Comparison of ENCODE assay signal across 11 cellular contexts in the genomic region with DNA sequence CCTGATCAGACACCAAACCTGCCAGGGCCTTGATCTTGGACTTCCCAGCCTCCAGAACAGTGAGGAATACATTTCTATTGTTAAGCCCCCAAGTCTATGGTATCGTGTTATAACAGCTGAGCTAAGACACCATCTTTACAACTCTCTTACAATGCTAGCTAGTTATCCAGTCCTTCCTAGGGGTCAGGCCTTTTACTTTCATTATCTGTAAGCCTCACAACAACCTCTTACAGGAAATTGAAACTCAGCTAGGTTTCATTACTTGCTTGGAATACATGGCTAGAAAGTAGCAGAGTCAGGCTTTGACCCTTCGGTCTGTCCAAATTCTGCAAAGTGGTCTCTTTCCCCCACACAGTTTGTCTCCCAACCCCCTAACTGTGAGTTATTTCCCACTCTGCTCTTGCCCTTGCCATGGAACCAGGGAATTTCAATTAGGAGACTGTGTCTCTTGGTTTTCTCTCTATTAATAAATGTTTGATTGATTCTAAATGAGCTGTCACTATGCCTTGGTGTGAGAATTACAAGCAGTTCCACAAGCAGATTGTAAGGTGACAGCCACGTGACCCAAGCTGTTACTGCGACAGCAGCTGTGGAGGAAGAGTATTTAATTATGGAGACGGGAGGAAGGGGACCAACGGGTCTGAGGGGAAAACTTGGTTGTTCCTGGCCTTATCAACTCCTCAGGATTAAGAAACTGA. TPM values are rescaled to one million over a fixed set of nuclear protein-coding genes. Genes with fewer than 3 reads are reported as not detected.
DNase-seq lines count a peak whose midpoint lies in the region; ATAC-seq, FAIRE-seq and TF ChIP-seq lines count a peak whose summit lies in the region.
"Had no signal": no experiment of that assay in that cellular context is flagged by ENCODE, and none has a peak within 500 bp of the region (broad histone marks: within the 10 kb centered on the region; RNA-seq: fewer than 3 reads in every experiment).

No MANE protein-coding gene starts in this region.

- no peak for TF ChIP-seq EP300 in suprapubic skin (IDR thresholded peaks at IDR 0.05)

- no peak for TF ChIP-seq CTCF in astrocyte (IDR thresholded peaks at IDR 0.05; ENCODE audit: insufficient read depth, low read depth, low read length)
- TF ChIP-seq CTCF in suprapubic skin (IDR thresholded peaks at IDR 0.05): no peak

- H3K4me1 Mint-ChIP-seq in astrocyte (ENCODE audit: low read depth, unreplicated experiment): peaks cover 22% of the 10 kb centered on the region

- no peaks in the 10 kb centered on the region for H3K27me3 Mint-ChIP-seq in astrocyte (ENCODE audit: low read depth, unreplicated experiment)

- H3K4me3 ChIP-seq in BLaER1 (no peak overlapping the region), astrocyte (ENCODE audit: insufficient read depth, low read depth, low read length) (no peak overlapping the region), suprapubic skin (no peak overlapping the region)
- H3K4me3 ChIP-seq: skin epidermis had no signal

- DNase-seq in GM19238 (ENCODE audit: insufficient read length, low spot score): peak; percentile 45
- no peak for DNase-seq in astrocyte (ENCODE audit: low read depth)
- no peak for DNase-seq in NCI-H1048 (lab: John Stamatoyannopoulos, UW)
- no peak for DNase-seq in suprapubic skin (ENCODE audit: low spot score in 2 of 2)
- no peak for DNase-seq in NCI-H1105 (lab: John Stamatoyannopoulos, UW)
- no peak for DNase-seq in NCI-H510A treated with DMSO at 0.1 percent for 48 hours (lab: John Stamatoyannopoulos, UW)

- H3K36me3 ChIP-seq in BLaER1: no peaks in the 10 kb centered on the region
- no peaks in the 10 kb centered on the region for H3K36me3 ChIP-seq in astrocyte (ENCODE audit: insufficient read depth, low read length)
- H3K36me3 ChIP-seq in suprapubic skin: no peaks in the 10 kb centered on the region

- H3K4me3 Mint-ChIP-seq in astrocyte (ENCODE audit: unreplicated experiment): no peak overlapping the region

- no peak overlapping the region for H2AFZ ChIP-seq in astrocyte (ENCODE audit: low read depth, low read length)

- H4K20me1 ChIP-seq in BLaER1: no peaks in the 10 kb centered on the region
- no peaks in the 10 kb centered on the region for H4K20me1 ChIP-seq in astrocyte (ENCODE audit: insufficient read depth, low read length)

- peak; percentile 97 for ATAC-seq in HG03064 (IDR thresholded peaks at IDR 0.05; ENCODE audit: low read depth, unreplicated experiment)

- H3K9me3 ChIP-seq in BLaER1: no peaks in the 10 kb centered on the region
- no peaks in the 10 kb centered on the region for H3K9me3 ChIP-seq in astrocyte (ENCODE audit: insufficient read depth, low read depth, low read length)
- H3K9me3 ChIP-seq in suprapubic skin: no peaks in the 10 kb centered on the region

- H3K4me1 ChIP-seq in BLaER1 (peaks cover 28% of the 10 kb centered on the region), astrocyte (ENCODE audit: insufficient read depth, low read length) (no peaks in the 10 kb centered on the region), suprapubic skin (no peaks in the 10 kb centered on the region)

- H3K36me3 Mint-ChIP-seq in astrocyte (ENCODE audit: low read depth, unreplicated experiment): no peaks in the 10 kb centered on the region

- FAIRE-seq in astrocyte (lab: Jason Lieb, UNC): peak; percentile 9
- FAIRE-seq: endometrium, G401.6 had no signal

- no peak for TF ChIP-seq POLR2A in suprapubic skin (IDR thresholded peaks at IDR 0.05)

- peak overlapping the region; percentile 49 for H3K27ac ChIP-seq in BLaER1
- H3K27ac ChIP-seq in astrocyte (ENCODE audit: low read depth, low read length): no peak overlapping the region
- H3K27ac ChIP-seq in suprapubic skin: no peak overlapping the region

- H3K9ac ChIP-seq in BLaER1 (peak overlapping the region; percentile 40; the same call in 1 of the 2 replicates), astrocyte (ENCODE audit: low read length) (no peak overlapping the region)

- H3K79me2 ChIP-seq in astrocyte (ENCODE audit: insufficient read depth, low read length): no peaks in the 10 kb centered on the region

- 86% methylated on average over 6 of the region's 6 CpGs for WGBS in suprapubic skin

- H3K27me3 ChIP-seq in BLaER1 (no peaks in the 10 kb centered on the region), astrocyte (ENCODE audit: insufficient read depth, low read length) (no peaks in the 10 kb centered on the region), suprapubic skin (no peaks in the 10 kb centered on the region)

- H3K4me2 ChIP-seq in BLaER1: peak overlapping the region; percentile 81
- H3K4me2 ChIP-seq in astrocyte (ENCODE audit: low read length): no peak overlapping the region

- H3K27ac Mint-ChIP-seq in astrocyte (ENCODE audit: unreplicated experiment): peak overlapping the region; percentile 60

- H3K9me3 Mint-ChIP-seq in astrocyte (ENCODE audit: unreplicated experiment): no peaks in the 10 kb centered on the region

RNA-seq across cellular contexts. Expression of a gene that starts 38.4 kb away (rescaled TPM):
- total RNA-seq in astrocyte (16.0 and 26.5 TPM in 2 replicates), suprapubic skin (10 to 100 TPM; 17.5 to 26.9 (median 19.9) TPM)
